ENCODE assay signal across 2 cellular contexts in the genomic region with DNA sequence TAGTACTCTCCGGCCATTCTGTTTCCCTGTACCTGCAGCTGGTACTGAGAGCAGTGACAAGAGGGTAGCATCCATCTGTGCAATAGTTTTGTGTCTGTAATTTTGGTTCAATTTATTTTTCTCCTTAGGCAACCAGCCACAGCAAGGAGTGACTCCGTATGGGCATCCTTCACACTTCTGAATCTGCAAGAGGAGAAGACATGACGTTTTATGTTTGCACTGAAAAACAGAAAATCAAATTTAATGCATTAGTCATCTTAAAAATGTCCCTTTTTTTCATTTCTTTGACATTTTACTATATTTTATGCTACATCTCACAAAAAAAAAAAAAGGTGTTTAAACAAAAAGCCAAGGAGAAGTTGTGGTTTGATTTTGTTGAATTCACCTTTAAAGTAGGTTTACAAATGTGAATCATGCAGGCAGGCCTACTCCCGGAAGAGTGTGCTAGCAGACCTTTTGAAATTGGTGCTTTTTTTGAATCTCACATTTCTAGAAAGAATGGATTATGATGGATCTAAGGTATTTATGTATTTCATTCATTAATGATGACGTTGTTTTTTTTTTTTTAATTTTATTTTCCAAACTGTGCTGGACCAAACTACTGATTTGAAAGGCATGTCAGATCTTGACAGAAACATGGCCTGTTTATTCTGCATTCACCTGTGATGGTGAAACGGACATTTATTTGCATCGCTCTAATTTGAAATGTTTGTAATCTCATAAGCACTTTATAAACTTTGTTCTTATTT.
TF ChIP-seq lines count a peak whose summit lies in the region.

No MANE protein-coding gene starts in this region.

TF ChIP-seq in HepG2, 621 proteins besides CTCF, POLR2A, EP300 and RAD21:
- TF ChIP-seq ZC3H13 (CRISPR knock-in tag; IDR thresholded peaks at IDR 0.05) (no peak), MAFK (conservative IDR thresholded peaks at IDR 0.05 in 1 of 2, IDR thresholded peaks at IDR 0.05 in 1 of 2; ENCODE audit: low read length in 2 of 2) (peak; percentile 15 to 43; a peak in 1 of 4 replicates)

TF ChIP-seq in HEK293T, 16 proteins besides CTCF, POLR2A, EP300 and RAD21:
- TF ChIP-seq HDGF (IDR thresholded peaks at IDR 0.05; ENCODE audit: borderline replicate concordance) (no peak), NFRKB (IDR thresholded peaks at IDR 0.05) (no peak), SUZ12 (IDR thresholded peaks at IDR 0.05) (no peak), CTBP1 (IDR thresholded peaks at IDR 0.05; ENCODE audit: borderline replicate concordance) (no peak), FOXA1 (IDR thresholded peaks at IDR 0.05) (no peak), LEF1 (IDR thresholded peaks at IDR 0.05; ENCODE audit: borderline replicate concordance) (no peak), ELF4 (IDR thresholded peaks at IDR 0.05) (no peak), TARDBP (IDR thresholded peaks at IDR 0.05) (no peak), ARNT (IDR thresholded peaks at IDR 0.05) (no peak), BHLHE40 (IDR thresholded peaks at IDR 0.05; ENCODE audit: borderline replicate concordance) (no peak), FOXM1 (IDR thresholded peaks at IDR 0.05; ENCODE audit: borderline replicate concordance) (no peak), FOXK2 (IDR thresholded peaks at IDR 0.05) (no peak), ZNF384 (IDR thresholded peaks at IDR 0.05) (no peak)
TF ChIP-seq in HEK293T: peak in this region for 0.
